ENCODE assay signal across 23 cellular contexts in the genomic region with DNA sequence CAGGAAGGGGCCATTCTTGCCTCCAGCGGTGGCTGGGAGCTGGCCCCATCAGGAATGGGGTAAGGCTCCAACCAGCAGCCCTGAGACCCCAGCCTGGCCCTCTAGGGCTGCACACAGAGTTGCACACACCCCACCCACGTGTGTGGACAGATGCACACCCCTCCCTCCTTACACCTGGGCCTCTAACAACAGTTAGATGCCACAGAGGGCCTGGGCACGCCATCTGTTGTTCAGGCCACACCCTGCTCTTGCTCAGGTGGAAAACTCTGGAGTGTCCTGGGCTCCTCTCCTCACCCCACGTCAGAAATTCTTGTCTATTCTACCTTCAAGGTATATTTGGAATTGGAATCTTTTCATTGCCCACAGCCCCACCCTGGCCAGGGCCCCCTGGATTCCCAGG. TPM values are rescaled to one million over a fixed set of nuclear protein-coding genes. Genes with fewer than 3 reads are reported as not detected.
DNase-seq lines count a peak whose midpoint lies in the region; TF ChIP-seq lines count a peak whose summit lies in the region.
"Had no signal": no experiment of that assay in that cellular context is flagged by ENCODE, and none has a peak within 500 bp of the region (broad histone marks: within the 10 kb centered on the region; RNA-seq: fewer than 3 reads in every experiment).

No MANE protein-coding gene starts in this region.

- no peak for TF ChIP-seq POLR2A in prostate gland (IDR thresholded peaks at IDR 0.05)

- peaks cover 4% of the 10 kb centered on the region for H3K79me1 ChIP-seq in neuronal stem cell (ENCODE audit: low read depth, low read length)

- peaks cover 50% of the 10 kb centered on the region for H3K27me3 Mint-ChIP-seq in activated naive CD4-positive, alpha-beta T cell treated with anti-CD3 and anti-CD28 coated beads, Interleukin-2, amount 10 ng/mL, durations not matched to agents 7 days and 5 days
- H3K27me3 Mint-ChIP-seq: T-cell had no signal

- no peak overlapping the region for H4K8ac ChIP-seq in neuronal stem cell (ENCODE audit: low read depth, low read length)

- H3K9me3 ChIP-seq in neuronal stem cell (replicated peaks in 1 of 2; ENCODE audit: control insufficient read depth in 2 of 2, insufficient read depth in 1 of 2, low read depth in 1 of 2, low read length in 2 of 2) (no peaks in the 10 kb centered on the region), prostate gland (no peaks in the 10 kb centered on the region)
- H3K9me3 ChIP-seq: HAP-1, MG63 had no signal

- no peak overlapping the region for H3K4ac ChIP-seq in neuronal stem cell (ENCODE audit: low read length)

- CTCF ChIA-PET in activated naive CD4-positive, alpha-beta T cell treated with anti-CD3 and anti-CD28 coated beads, Interleukin-2, amount 10 ng/mL, durations not matched to agents 7 days and 5 days (lab: Charles Lee) = no interaction called here

- intact Hi-C loops in prostate gland (cut with DNase I) = no loop called here

- DNase-seq in DMS 273 (lab: John Stamatoyannopoulos, UW; ENCODE audit: unreplicated experiment) (peak; percentile 29), DMS 273 treated with DMSO at 0.1 percent for 48 hours (lab: John Stamatoyannopoulos, UW) (no peak), COLO668 (lab: John Stamatoyannopoulos, UW; ENCODE audit: unreplicated experiment) (peak; percentile 24), SW480 (ENCODE audit: low spot score) (peak; percentile 48), neuronal stem cell (ENCODE audit: low spot score) (no peak), prostate gland (ENCODE audit: low spot score) (no peak), D341Med (ENCODE audit: low spot score) (no peak)
- no peak for DNase-seq in activated naive CD4-positive, alpha-beta T cell treated with anti-CD3 and anti-CD28 coated beads, Interleukin-2, amount 10 ng/mL, durations not matched to agents 7 days and 5 days
- DNase-seq: AML-193, COR-L47, GM23248, IMR-90, MG63, NCI-H1048, NCI-H1436 treated with DMSO at 0.1 percent for 48 hours, NCI-H2029, NCI-H510A, Right ventricle myocardium superior, T-cell had no signal

- peak overlapping the region; percentile 60 for H3K18ac ChIP-seq in neuronal stem cell (ENCODE audit: low read length)

- H3K4me3 Mint-ChIP-seq in activated naive CD4-positive, alpha-beta T cell treated with anti-CD3 and anti-CD28 coated beads, Interleukin-2, amount 10 ng/mL, durations not matched to agents 7 days and 5 days = no peak overlapping the region
- H3K4me3 Mint-ChIP-seq: T-cell had no signal

- no peak overlapping the region for H2BK5ac ChIP-seq in neuronal stem cell (ENCODE audit: low read length)

- WGBS in neuronal stem cell (ENCODE audit: extremely low coverage in 2 of 2, insufficient read length in 2 of 2, insufficient replicate concordance in 1 of 2), 2 donors = no CpG with 5 or more reads among the region's 4 CpGs
- WGBS in prostate gland = 74% methylated on average over 3 of the region's 4 CpGs

- no peak overlapping the region for H3K27ac Mint-ChIP-seq in activated naive CD4-positive, alpha-beta T cell treated with anti-CD3 and anti-CD28 coated beads, Interleukin-2, amount 10 ng/mL, durations not matched to agents 7 days and 5 days
- H3K27ac Mint-ChIP-seq: T-cell had no signal

- H3K36me3 ChIP-seq in neuronal stem cell (replicated peaks in 1 of 2; ENCODE audit: control insufficient read depth in 2 of 2, insufficient read depth in 2 of 2, low read length in 2 of 2) (no peaks in the 10 kb centered on the region), prostate gland (no peaks in the 10 kb centered on the region)
- H3K36me3 ChIP-seq: HAP-1, MG63 had no signal

- H3K27ac ChIP-seq in neuronal stem cell (replicated peaks; ENCODE audit: low read length) (no peak overlapping the region), prostate gland (no peak overlapping the region)
- H3K27ac ChIP-seq: 22Rv1, GM23248, HL-60, SK-N-MC had no signal

- H3K9ac ChIP-seq in neuronal stem cell (ENCODE audit: low read depth, low read length, poor library complexity) = no peak overlapping the region
- H3K9ac ChIP-seq: GM23248 had no signal

- H3K4me3 ChIP-seq in neuronal stem cell (ENCODE audit: low read length in 2 of 2) (no peak overlapping the region), prostate gland (no peak overlapping the region)
- H3K4me3 ChIP-seq: GM23248, HAP-1, MG63, SK-N-MC had no signal

- no peak overlapping the region for H3K4me2 ChIP-seq in neuronal stem cell (ENCODE audit: insufficient read depth, low read length, poor library complexity, severe bottlenecking)

- peak overlapping the region; percentile 25 for H2BK120ac ChIP-seq in neuronal stem cell (ENCODE audit: low read depth, low read length)

- peaks cover 0 to 6% (median 0%) of the 10 kb centered on the region in 3 experiments for H3K27me3 ChIP-seq in neuronal stem cell (ENCODE audit: control insufficient read depth in 3 of 3, insufficient read depth in 3 of 3, low read depth in 1 of 3, low read length in 3 of 3)
- no peaks in the 10 kb centered on the region for H3K27me3 ChIP-seq in prostate gland (replicated peaks; ENCODE audit: insufficient read depth)
- H3K27me3 ChIP-seq: MG63 had no signal

- no peaks in the 10 kb centered on the region for H3K9me3 Mint-ChIP-seq in activated naive CD4-positive, alpha-beta T cell treated with anti-CD3 and anti-CD28 coated beads, Interleukin-2, amount 10 ng/mL, durations not matched to agents 7 days and 5 days
- H3K9me3 Mint-ChIP-seq: T-cell had no signal

- H3K14ac ChIP-seq in neuronal stem cell (ENCODE audit: low read length) = peak overlapping the region; percentile 5

- no peak for TF ChIP-seq CTCF in prostate gland (IDR thresholded peaks at IDR 0.05)

- peak overlapping the region; percentile 74 for H2AK5ac ChIP-seq in neuronal stem cell (ENCODE audit: low read depth, low read length)

- no peaks in the 10 kb centered on the region for H3K36me3 Mint-ChIP-seq in activated naive CD4-positive, alpha-beta T cell treated with anti-CD3 and anti-CD28 coated beads, Interleukin-2, amount 10 ng/mL, durations not matched to agents 7 days and 5 days
- H3K36me3 Mint-ChIP-seq: T-cell had no signal

- no peak overlapping the region for H2AFZ ChIP-seq in neuronal stem cell (ENCODE audit: low read length)
- H2AFZ ChIP-seq: GM23248 had no signal

- H2BK12ac ChIP-seq in neuronal stem cell (ENCODE audit: low read length) = peak overlapping the region; percentile 66

- H3K23ac ChIP-seq in neuronal stem cell (ENCODE audit: low read depth, low read length, poor library complexity) = no peak overlapping the region

- peak overlapping the region; percentile 30 for H2BK15ac ChIP-seq in neuronal stem cell (ENCODE audit: low read length)

- H3K4me1 Mint-ChIP-seq in activated naive CD4-positive, alpha-beta T cell treated with anti-CD3 and anti-CD28 coated beads, Interleukin-2, amount 10 ng/mL, durations not matched to agents 7 days and 5 days = peaks cover 25% of the 10 kb centered on the region

- H4K91ac ChIP-seq in neuronal stem cell (ENCODE audit: low read depth, low read length, poor library complexity) = peak overlapping the region; percentile 22

- H3K4me1 ChIP-seq in neuronal stem cell (ENCODE audit: control insufficient read depth in 2 of 2, insufficient read depth in 1 of 2, low read depth in 1 of 2, low read length in 2 of 2) (peaks cover 17 to 33% of the 10 kb centered on the region in 2 donors), prostate gland (replicated peaks) (no peaks in the 10 kb centered on the region)

RNA-seq across cellular contexts. Expression of a gene that starts 13.3 kb away (rescaled TPM):
- 15.1 TPM for polyA plus RNA-seq in neuronal stem cell (2013, experiment 1 of 2)
- polyA plus RNA-seq in neuronal stem cell (2013, experiment 2 of 2) = 16.0 TPM
- total RNA-seq in prostate gland = 10 to 100 TPM; 69.2 to 71.0 TPM

Comparison
In these comparisons a context has a peak if more than half of its experiments do, and no peak if none do; other contexts are left out.
1. DNase-seq: peak in DMS 273 (single experiment), COLO668 (single experiment) and SW480 (single experiment); none in DMS 273 treated with DMSO at 0.1 percent for 48 hours (single experiment), neuronal stem cell (single experiment), activated naive CD4-positive, alpha-beta T cell treated with anti-CD3 and anti-CD28 coated beads, Interleukin-2, amount 10 ng/mL, durations not matched to agents 7 days and 5 days (single experiment), prostate gland (single experiment) and D341Med (single experiment).